ENCODE assay signal across 1 cellular context in genomic region chr6:142925575-142926110, GRCh38.
TF ChIP-seq lines count a peak whose summit lies in the region.

No MANE protein-coding gene starts in this region.

TF ChIP-seq in HepG2, 621 proteins besides CTCF, POLR2A, EP300 and RAD21 (continued from another document and continues in another):
- TF ChIP-seq ZFP91 (CRISPR knock-in tag; IDR thresholded peaks at IDR 0.05; ENCODE audit: borderline replicate concordance) (no peak), ZNF569 (CRISPR knock-in tag; IDR thresholded peaks at IDR 0.05; ENCODE audit: borderline replicate concordance) (no peak), ZNF383 (CRISPR knock-in tag; IDR thresholded peaks at IDR 0.05; ENCODE audit: borderline replicate concordance) (no peak), ZSCAN25 (CRISPR knock-in tag; IDR thresholded peaks at IDR 0.05) (no peak), ZNF678 (CRISPR knock-in tag; IDR thresholded peaks at IDR 0.05) (no peak), TCF7 (IDR thresholded peaks at IDR 0.05; ENCODE audit: low read depth) (peak; percentile 70), ZMYM4 (CRISPR knock-in tag; IDR thresholded peaks at IDR 0.05) (no peak; the same call in 1 of the 2 replicates), LBX2 (CRISPR knock-in tag; IDR thresholded peaks at IDR 0.05; ENCODE audit: borderline replicate concordance) (no peak), HNF4G (IDR thresholded peaks at IDR 0.05; ENCODE audit: borderline replicate concordance, low read depth, low read length) (peak; percentile 62), HNF4G (CRISPR knock-in tag; IDR thresholded peaks at IDR 0.05; ENCODE audit: borderline replicate concordance, low read depth) (no peak), E2F5 (CRISPR knock-in tag; conservative IDR thresholded peaks at IDR 0.05) (no peak), SOX6 (IDR thresholded peaks at IDR 0.05) (no peak), SOX6 (CRISPR knock-in tag; IDR thresholded peaks at IDR 0.05) (peak; percentile 84), ZNF556 (CRISPR knock-in tag; IDR thresholded peaks at IDR 0.05; ENCODE audit: borderline replicate concordance) (no peak), ZNF264 (CRISPR knock-in tag; IDR thresholded peaks at IDR 0.05) (no peak), NAIF1 (CRISPR knock-in tag; IDR thresholded peaks at IDR 0.05; ENCODE audit: borderline replicate concordance) (no peak), FOXA3 (CRISPR knock-in tag; IDR thresholded peaks at IDR 0.05) (0 out of 2 replicates have a peak, but pooled peaks have one; percentile 35), CBFB (CRISPR knock-in tag; IDR thresholded peaks at IDR 0.05) (no peak), ZNF878 (CRISPR knock-in tag; IDR thresholded peaks at IDR 0.05) (0 out of 2 replicates have a peak, but pooled peaks have one; percentile 2), NR2F6 (IDR thresholded peaks at IDR 0.05) (no peak), NR2F6 (CRISPR knock-in tag; IDR thresholded peaks at IDR 0.05) (peak; percentile 36; the same call in 1 of the 2 replicates), ZBTB37 (CRISPR knock-in tag; IDR thresholded peaks at IDR 0.05) (no peak), MATR3 (CRISPR knock-in tag; IDR thresholded peaks at IDR 0.05) (no peak), ZNF253 (CRISPR knock-in tag; IDR thresholded peaks at IDR 0.05; ENCODE audit: borderline replicate concordance) (no peak), RXRB (CRISPR knock-in tag; IDR thresholded peaks at IDR 0.05; ENCODE audit: borderline replicate concordance) (peak; percentile 47), ARID5B (CRISPR knock-in tag; IDR thresholded peaks at IDR 0.05) (peak; percentile 77), ZNF18 (CRISPR knock-in tag; IDR thresholded peaks at IDR 0.05; ENCODE audit: insufficient replicate concordance) (no peak), STAT6 (CRISPR knock-in tag; IDR thresholded peaks at IDR 0.05; ENCODE audit: borderline replicate concordance) (no peak), BHLHE40 (IDR thresholded peaks at IDR 0.05; ENCODE audit: low read length) (no peak), ZNF501 (CRISPR knock-in tag; IDR thresholded peaks at IDR 0.05) (no peak), ZNF841 (CRISPR knock-in tag; IDR thresholded peaks at IDR 0.05; ENCODE audit: borderline replicate concordance) (no peak), THAP11 (CRISPR knock-in tag; IDR thresholded peaks at IDR 0.05) (peak; percentile 37; the same call in 1 of the 2 replicates), CEBPB (IDR thresholded peaks at IDR 0.05; ENCODE audit: borderline replicate concordance, low read depth, low read length) (peak; percentile 80), GABPA (IDR thresholded peaks at IDR 0.05; ENCODE audit: low read depth, low read length) (no peak), GABPA (CRISPR knock-in tag; IDR thresholded peaks at IDR 0.05; ENCODE audit: low read depth) (peak; percentile 16; the same call in 1 of the 2 replicates), ATF7 (IDR thresholded peaks at IDR 0.05) (peak; percentile 34; the same call in 1 of the 2 replicates), ATF7 (CRISPR knock-in tag; IDR thresholded peaks at IDR 0.05) (no peak), HES4 (CRISPR knock-in tag; IDR thresholded peaks at IDR 0.05; ENCODE audit: borderline replicate concordance) (no peak), E2F1 (CRISPR knock-in tag; IDR thresholded peaks at IDR 0.05) (no peak), ZFP36L2 (CRISPR knock-in tag; IDR thresholded peaks at IDR 0.05) (no peak)
- TF ChIP-seq, protein P1, sequence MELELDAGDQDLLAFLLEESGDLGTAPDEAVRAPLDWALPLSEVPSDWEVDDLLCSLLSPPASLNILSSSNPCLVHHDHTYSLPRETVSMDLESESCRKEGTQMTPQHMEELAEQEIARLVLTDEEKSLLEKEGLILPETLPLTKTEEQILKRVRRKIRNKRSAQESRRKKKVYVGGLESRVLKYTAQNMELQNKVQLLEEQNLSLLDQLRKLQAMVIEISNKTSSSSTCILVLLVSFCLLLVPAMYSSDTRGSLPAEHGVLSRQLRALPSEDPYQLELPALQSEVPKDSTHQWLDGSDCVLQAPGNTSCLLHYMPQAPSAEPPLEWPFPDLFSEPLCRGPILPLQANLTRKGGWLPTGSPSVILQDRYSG (CRISPR knock-in tag; IDR thresholded peaks at IDR 0.05), result no peak
- TF ChIP-seq, protein P2, sequence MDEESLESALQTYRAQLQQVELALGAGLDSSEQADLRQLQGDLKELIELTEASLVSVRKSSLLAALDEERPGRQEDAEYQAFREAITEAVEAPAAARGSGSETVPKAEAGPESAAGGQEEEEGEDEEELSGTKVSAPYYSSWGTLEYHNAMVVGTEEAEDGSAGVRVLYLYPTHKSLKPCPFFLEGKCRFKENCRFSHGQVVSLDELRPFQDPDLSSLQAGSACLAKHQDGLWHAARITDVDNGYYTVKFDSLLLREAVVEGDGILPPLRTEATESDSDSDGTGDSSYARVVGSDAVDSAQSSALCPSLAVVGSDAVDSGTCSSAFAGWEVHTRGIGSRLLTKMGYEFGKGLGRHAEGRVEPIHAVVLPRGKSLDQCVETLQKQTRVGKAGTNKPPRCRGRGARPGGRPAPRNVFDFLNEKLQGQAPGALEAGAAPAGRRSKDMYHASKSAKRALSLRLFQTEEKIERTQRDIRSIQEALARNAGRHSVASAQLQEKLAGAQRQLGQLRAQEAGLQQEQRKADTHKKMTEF (CRISPR knock-in tag; IDR thresholded peaks at IDR 0.05), result no peak
- TF ChIP-seq, protein P3, sequence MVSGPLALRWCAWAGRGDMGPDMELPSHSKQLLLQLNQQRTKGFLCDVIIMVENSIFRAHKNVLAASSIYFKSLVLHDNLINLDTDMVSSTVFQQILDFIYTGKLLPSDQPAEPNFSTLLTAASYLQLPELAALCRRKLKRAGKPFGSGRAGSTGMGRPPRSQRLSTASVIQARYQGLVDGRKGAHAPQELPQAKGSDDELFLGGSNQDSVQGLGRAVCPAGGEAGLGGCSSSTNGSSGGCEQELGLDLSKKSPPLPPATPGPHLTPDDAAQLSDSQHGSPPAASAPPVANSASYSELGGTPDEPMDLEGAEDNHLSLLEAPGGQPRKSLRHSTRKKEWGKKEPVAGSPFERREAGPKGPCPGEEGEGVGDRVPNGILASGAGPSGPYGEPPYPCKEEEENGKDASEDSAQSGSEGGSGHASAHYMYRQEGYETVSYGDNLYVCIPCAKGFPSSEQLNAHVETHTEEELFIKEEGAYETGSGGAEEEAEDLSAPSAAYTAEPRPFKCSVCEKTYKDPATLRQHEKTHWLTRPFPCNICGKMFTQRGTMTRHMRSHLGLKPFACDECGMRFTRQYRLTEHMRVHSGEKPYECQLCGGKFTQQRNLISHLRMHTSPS (CRISPR knock-in tag; IDR thresholded peaks at IDR 0.05; ENCODE audit: low read depth), result no peak
- TF ChIP-seq, protein P4, sequence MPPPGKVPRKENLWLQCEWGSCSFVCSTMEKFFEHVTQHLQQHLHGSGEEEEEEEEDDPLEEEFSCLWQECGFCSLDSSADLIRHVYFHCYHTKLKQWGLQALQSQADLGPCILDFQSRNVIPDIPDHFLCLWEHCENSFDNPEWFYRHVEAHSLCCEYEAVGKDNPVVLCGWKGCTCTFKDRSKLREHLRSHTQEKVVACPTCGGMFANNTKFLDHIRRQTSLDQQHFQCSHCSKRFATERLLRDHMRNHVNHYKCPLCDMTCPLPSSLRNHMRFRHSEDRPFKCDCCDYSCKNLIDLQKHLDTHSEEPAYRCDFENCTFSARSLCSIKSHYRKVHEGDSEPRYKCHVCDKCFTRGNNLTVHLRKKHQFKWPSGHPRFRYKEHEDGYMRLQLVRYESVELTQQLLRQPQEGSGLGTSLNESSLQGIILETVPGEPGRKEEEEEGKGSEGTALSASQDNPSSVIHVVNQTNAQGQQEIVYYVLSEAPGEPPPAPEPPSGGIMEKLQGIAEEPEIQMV (CRISPR knock-in tag; IDR thresholded peaks at IDR 0.05; ENCODE audit: low read depth), result no peak
